In the genomic region with DNA sequence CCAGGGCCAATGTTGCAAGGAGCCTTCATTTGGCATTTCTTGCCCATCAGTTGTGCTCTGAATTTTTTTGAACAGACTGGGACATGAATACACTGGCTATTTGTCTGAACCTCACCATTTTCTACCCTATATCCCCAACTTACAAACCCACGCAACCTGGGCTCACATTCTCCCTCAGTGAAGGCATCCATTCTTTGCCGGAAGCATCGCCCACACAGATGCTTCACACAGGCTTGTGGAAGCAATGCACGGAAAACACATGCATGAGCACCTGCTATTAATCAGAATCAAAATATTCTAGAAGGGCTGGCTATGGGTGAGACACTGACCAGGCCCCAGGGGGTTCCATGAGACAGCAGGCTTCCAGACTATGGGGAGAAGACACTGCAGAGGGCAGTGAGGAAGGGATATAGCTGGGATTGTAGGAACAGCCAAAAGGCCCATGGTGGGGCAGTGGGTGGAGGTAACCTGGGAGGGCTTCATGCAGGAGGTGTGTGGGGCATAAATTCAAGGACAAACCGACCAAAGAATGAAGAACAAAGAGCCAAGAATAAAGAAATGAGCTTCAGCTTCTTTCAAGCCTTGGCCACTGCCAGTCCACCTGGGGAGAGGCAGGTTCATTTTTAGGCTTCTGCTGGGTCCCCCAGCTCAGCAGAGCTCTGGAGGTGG, we compare ENCODE assay signal across 21 cellular contexts.
"Had no signal": no experiment of that assay in that cellular context is flagged by ENCODE, and none has a peak within 500 bp of the region (broad histone marks: within the 10 kb centered on the region; RNA-seq: fewer than 3 reads in every experiment).

No MANE protein-coding gene starts in this region.

- H3K4me1 ChIP-seq: SJCRH30 had no signal

- DNase-seq: activated B cell treated with CpG ODN at 0.5 μM for 24 hours; activated CD4-positive, alpha-beta memory T cell treated with anti-CD3 and anti-CD28 coated beads for 36 hours; activated CD4-positive, alpha-beta T cell treated with anti-CD3 and anti-CD28 coated beads, Interleukin-2, amount 10 ng/mL, durations not matched to agents 7 days and 5 days; activated CD8-positive, alpha-beta memory T cell treated with anti-CD3 and anti-CD28 coated beads for 24 hours; activated effector memory CD4-positive, alpha-beta T cell treated with anti-CD3 and anti-CD28 coated beads, Interleukin-2, amount 50 U/mL, for 16 hours; activated naive CD4-positive, alpha-beta T cell treated with Interleukin-2 at 50 U/mL for 16 hours; activated T-cell treated with anti-CD3 and anti-CD28 coated beads, Interleukin-2, amount 50 U/mL, for 4 hours; Kasumi-1; KBM-7; NCI-H1105 treated with DMSO at 0.1 percent for 48 hours; NCI-H187 treated with DMSO at 0.1 percent for 48 hours; NCI-H2081 treated with DMSO at 0.1 percent for 48 hours; NCI-H446; Peyer's patch; Right ventricle myocardium superior; SJCRH30; T-helper 2 cell; T1000 had no signal

- H3K27ac Mint-ChIP-seq: activated B cell treated with CpG ODN at 0.5 μM for 24 hours; activated CD4-positive, alpha-beta memory T cell treated with anti-CD3 and anti-CD28 coated beads for 36 hours; activated CD4-positive, alpha-beta T cell treated with anti-CD3 and anti-CD28 coated beads, Interleukin-2, amount 10 ng/mL, durations not matched to agents 7 days and 5 days; activated naive CD8-positive, alpha-beta T cell had no signal

- H3K4me3 Mint-ChIP-seq: activated B cell treated with CpG ODN at 0.5 μM for 24 hours; activated CD4-positive, alpha-beta memory T cell treated with anti-CD3 and anti-CD28 coated beads for 36 hours; activated CD4-positive, alpha-beta T cell treated with anti-CD3 and anti-CD28 coated beads, Interleukin-2, amount 10 ng/mL, durations not matched to agents 7 days and 5 days; activated naive CD8-positive, alpha-beta T cell; activated T-cell treated with anti-CD3 and anti-CD28 coated beads, Interleukin-2, amount 50 U/mL, for 4 hours had no signal

- ATAC-seq: activated T-cell treated with anti-CD3 and anti-CD28 coated beads, Interleukin-2, amount 50 U/mL, for 4 hours had no signal

- H3K9me3 Mint-ChIP-seq: activated B cell treated with CpG ODN at 0.5 μM for 24 hours; activated CD4-positive, alpha-beta memory T cell treated with anti-CD3 and anti-CD28 coated beads for 36 hours; activated CD4-positive, alpha-beta T cell treated with anti-CD3 and anti-CD28 coated beads, Interleukin-2, amount 10 ng/mL, durations not matched to agents 7 days and 5 days; activated T-cell treated with anti-CD3 and anti-CD28 coated beads, Interleukin-2, amount 50 U/mL, for 4 hours had no signal

- H3K27me3 Mint-ChIP-seq: activated B cell treated with CpG ODN at 0.5 μM for 24 hours; activated CD4-positive, alpha-beta memory T cell treated with anti-CD3 and anti-CD28 coated beads for 36 hours; activated CD4-positive, alpha-beta T cell treated with anti-CD3 and anti-CD28 coated beads, Interleukin-2, amount 10 ng/mL, durations not matched to agents 7 days and 5 days; activated naive CD8-positive, alpha-beta T cell had no signal

- H3K36me3 ChIP-seq: Peyer's patch, SJCRH30 had no signal

- H3K27me3 ChIP-seq: Peyer's patch, SJCRH30 had no signal

- H3K36me3 Mint-ChIP-seq: activated CD4-positive, alpha-beta memory T cell treated with anti-CD3 and anti-CD28 coated beads for 36 hours; activated naive CD8-positive, alpha-beta T cell had no signal

- H3K9me3 ChIP-seq: Peyer's patch, SJCRH30 had no signal

- FAIRE-seq: TTC549 had no signal

- H3K4me1 Mint-ChIP-seq: activated B cell treated with CpG ODN at 0.5 μM for 24 hours; activated CD4-positive, alpha-beta T cell treated with anti-CD3 and anti-CD28 coated beads, Interleukin-2, amount 10 ng/mL, durations not matched to agents 7 days and 5 days had no signal

- H3K27ac ChIP-seq: Peyer's patch, RWPE1, SJCRH30 had no signal

- H3K4me3 ChIP-seq: Peyer's patch, SJCRH30 had no signal
